ENCODE assay signal across 17 cellular contexts in the genomic region with DNA sequence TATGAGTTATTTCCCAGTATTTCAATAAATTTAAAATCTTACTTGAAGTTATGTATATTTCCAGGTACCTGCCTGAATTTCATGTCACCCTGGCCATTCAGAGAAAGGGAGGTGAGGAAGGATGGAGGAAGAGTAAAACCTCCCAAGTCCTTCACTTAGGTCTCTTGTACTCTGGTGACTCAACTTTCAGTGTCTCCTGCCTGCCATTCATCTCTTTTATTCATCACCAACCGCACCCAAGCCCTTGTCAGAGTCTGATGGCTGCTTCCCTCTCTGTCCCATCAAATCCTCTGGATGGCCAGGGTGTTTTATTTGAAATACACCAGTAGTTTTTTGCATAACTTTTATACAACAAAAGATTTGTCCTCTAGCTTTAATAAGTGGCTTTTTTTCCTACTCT. TPM values are rescaled to one million over a fixed set of nuclear protein-coding genes. Genes with fewer than 3 reads are reported as not detected.
A peak's percentile ranks its signal among the peaks of the same experiment; 100 is the strongest.
DNase-seq lines count a peak whose midpoint lies in the region; ATAC-seq lines count a peak whose summit lies in the region.
"Had no signal": no experiment of that assay in that cellular context is flagged by ENCODE, and none has a peak within 500 bp of the region (broad histone marks: within the 10 kb centered on the region; RNA-seq: fewer than 3 reads in every experiment).

No MANE protein-coding gene starts in this region.

- no peak overlapping the region for H4K8ac ChIP-seq in trophoblast cell (ENCODE audit: low read depth, low read length)

- H3K4me2 ChIP-seq in skeletal muscle satellite cell (ENCODE audit: low read length) (no peak overlapping the region), trophoblast cell (ENCODE audit: low read length) (no peak overlapping the region)
- H3K4me2 ChIP-seq: BLaER1 had no signal

- no peaks in the 10 kb centered on the region for H3K79me1 ChIP-seq in trophoblast cell (ENCODE audit: low read length)

- no peaks in the 10 kb centered on the region for H3K36me3 Mint-ChIP-seq in activated T-cell treated with anti-CD3 and anti-CD28 coated beads, Interleukin-2, amount 50 U/mL, for 72 hours (ENCODE audit: insufficient read depth in 2 of 2)
- no peaks in the 10 kb centered on the region for H3K36me3 Mint-ChIP-seq in activated T-cell treated with anti-CD3 and anti-CD28 coated beads, Interleukin-2, amount 50 U/mL, for 4 hours (ENCODE audit: insufficient read depth)
- H3K36me3 Mint-ChIP-seq in T-helper 17 cell (ENCODE audit: low read depth) = no peaks in the 10 kb centered on the region

- H3K79me2 ChIP-seq in trophoblast cell (ENCODE audit: control insufficient read depth, insufficient read depth, low read length, poor library complexity) = no peaks in the 10 kb centered on the region

- H2BK120ac ChIP-seq in trophoblast cell (ENCODE audit: insufficient read depth, low read length, poor library complexity) = no peak overlapping the region

- no peaks in the 10 kb centered on the region for H3K9me3 Mint-ChIP-seq in activated T-cell treated with anti-CD3 and anti-CD28 coated beads, Interleukin-2, amount 50 U/mL, for 72 hours
- no peaks in the 10 kb centered on the region for H3K9me3 Mint-ChIP-seq in activated T-cell treated with anti-CD3 and anti-CD28 coated beads, Interleukin-2, amount 50 U/mL, for 4 hours

- no peaks in the 10 kb centered on the region for H3K4me1 Mint-ChIP-seq in activated T-cell treated with anti-CD3 and anti-CD28 coated beads, Interleukin-2, amount 50 U/mL, for 72 hours (ENCODE audit: low read depth)
- H3K4me1 Mint-ChIP-seq in activated T-cell treated with anti-CD3 and anti-CD28 coated beads, Interleukin-2, amount 50 U/mL, for 4 hours (ENCODE audit: low read depth) = peaks cover 7% of the 10 kb centered on the region
- no peaks in the 10 kb centered on the region for H3K4me1 Mint-ChIP-seq in T-helper 17 cell

- no peak overlapping the region for H3K23ac ChIP-seq in trophoblast cell (ENCODE audit: low read length)

- peak overlapping the region; percentile 10 for H3K9ac ChIP-seq in skeletal muscle satellite cell (ENCODE audit: low read depth, low read length)
- no peak overlapping the region for H3K9ac ChIP-seq in trophoblast cell (ENCODE audit: low read length)
- H3K9ac ChIP-seq: BLaER1 had no signal

- no peak for DNase-seq in activated T-cell treated with anti-CD3 and anti-CD28 coated beads, Interleukin-2, amount 50 U/mL, for 72 hours
- DNase-seq in activated T-cell treated with anti-CD3 and anti-CD28 coated beads, Interleukin-2, amount 50 U/mL, for 4 hours = no peak
- DNase-seq in T-helper 17 cell (no peak), epithelial cell of prostate (ENCODE audit: low read depth, low spot score) (peak; percentile 29), nucleus accumbens (lab: John Stamatoyannopoulos, UW) (no peak), activated gamma-delta T cell (lab: John Stamatoyannopoulos, UW) (no peak), trophoblast cell (no peak)
- DNase-seq: CD8-positive, alpha-beta memory T cell; Kasumi-1; NCI-H1436; NCI-H2029 treated with DMSO at 0.1 percent for 48 hours; NCI-H510A treated with DMSO at 0.1 percent for 48 hours; OCI-M1; Right ventricle myocardium superior had no signal

- H2AFZ ChIP-seq in trophoblast cell (ENCODE audit: insufficient read depth, low read length, poor library complexity) = no peak overlapping the region

- peak overlapping the region; percentile 78 for H3K27ac ChIP-seq in epithelial cell of prostate
- H3K27ac ChIP-seq in trophoblast cell (ENCODE audit: low read depth, low read length) = no peak overlapping the region
- H3K27ac ChIP-seq: 22Rv1, BLaER1 had no signal

- peak overlapping the region; percentile 57 for H3K27ac Mint-ChIP-seq in activated T-cell treated with anti-CD3 and anti-CD28 coated beads, Interleukin-2, amount 50 U/mL, for 72 hours
- peak overlapping the region; percentile 17 for H3K27ac Mint-ChIP-seq in T-helper 17 cell

- no peak overlapping the region for H2BK12ac ChIP-seq in trophoblast cell (ENCODE audit: low read length)

- no peak overlapping the region for H3K4me3 Mint-ChIP-seq in activated T-cell treated with anti-CD3 and anti-CD28 coated beads, Interleukin-2, amount 50 U/mL, for 72 hours
- H3K4me3 Mint-ChIP-seq in activated T-cell treated with anti-CD3 and anti-CD28 coated beads, Interleukin-2, amount 50 U/mL, for 4 hours = no peak overlapping the region
- no peak overlapping the region for H3K4me3 Mint-ChIP-seq in T-helper 17 cell
- H3K4me3 Mint-ChIP-seq: CD8-positive, alpha-beta memory T cell had no signal

- no peak for ATAC-seq in activated T-cell treated with anti-CD3 and anti-CD28 coated beads, Interleukin-2, amount 50 U/mL, for 72 hours (replicated peaks in 1 of 2)
- ATAC-seq in activated T-cell treated with anti-CD3 and anti-CD28 coated beads, Interleukin-2, amount 50 U/mL, for 4 hours = no peak
- ATAC-seq in T-helper 17 cell = no peak

- no peak overlapping the region for H4K12ac ChIP-seq in trophoblast cell (ENCODE audit: low read depth, low read length)

- H2AK5ac ChIP-seq in trophoblast cell (ENCODE audit: low read length) = no peak overlapping the region

- no CpG with 5 or more reads among the region's 1 CpG for WGBS in trophoblast cell (ENCODE audit: extremely low coverage, insufficient coverage, insufficient read length)

- H3K36me3 ChIP-seq in skeletal muscle satellite cell (ENCODE audit: insufficient read depth, low read length) (no peaks in the 10 kb centered on the region), trophoblast cell (ENCODE audit: control insufficient read depth in 1 of 2, insufficient read depth in 2 of 2, low read length in 2 of 2) (no peaks in the 10 kb centered on the region)
- H3K36me3 ChIP-seq: BLaER1 had no signal

- no peaks in the 10 kb centered on the region for H3K27me3 Mint-ChIP-seq in activated T-cell treated with anti-CD3 and anti-CD28 coated beads, Interleukin-2, amount 50 U/mL, for 72 hours (ENCODE audit: low read depth)
- no peaks in the 10 kb centered on the region for H3K27me3 Mint-ChIP-seq in activated T-cell treated with anti-CD3 and anti-CD28 coated beads, Interleukin-2, amount 50 U/mL, for 4 hours (ENCODE audit: low read depth)
- H3K27me3 Mint-ChIP-seq in T-helper 17 cell = no peaks in the 10 kb centered on the region

- no peak overlapping the region for H2BK5ac ChIP-seq in trophoblast cell (ENCODE audit: low read depth, low read length, poor library complexity)

- H3K27me3 ChIP-seq in skeletal muscle satellite cell (ENCODE audit: control insufficient read depth, insufficient read depth, low read length) = no peaks in the 10 kb centered on the region
- no peaks in the 10 kb centered on the region for H3K27me3 ChIP-seq in trophoblast cell (ENCODE audit: insufficient read depth, low read length)
- H3K27me3 ChIP-seq: BLaER1 had no signal

- H3K4me1 ChIP-seq in skeletal muscle satellite cell (ENCODE audit: control insufficient read depth, insufficient read depth, low read length) = peaks cover 44% of the 10 kb centered on the region
- no peaks in the 10 kb centered on the region for H3K4me1 ChIP-seq in trophoblast cell (ENCODE audit: control insufficient read depth in 1 of 2, insufficient read depth in 2 of 2, low read length in 2 of 2)
- H3K4me1 ChIP-seq: BLaER1 had no signal

- H3K4ac ChIP-seq in trophoblast cell (ENCODE audit: low read depth, low read length) = no peak overlapping the region

- H3K9me3 ChIP-seq in T-helper 17 cell (ENCODE audit: control insufficient read depth, low read length, poor library complexity, severe bottlenecking) (no peaks in the 10 kb centered on the region), skeletal muscle satellite cell (replicated peaks; ENCODE audit: low read length) (no peaks in the 10 kb centered on the region), trophoblast cell (ENCODE audit: insufficient read depth, low read depth, low read length) (no peaks in the 10 kb centered on the region)
- H3K9me3 ChIP-seq: BLaER1 had no signal

- no peak overlapping the region for H3K14ac ChIP-seq in trophoblast cell (ENCODE audit: low read length)

- H3K4me3 ChIP-seq in skeletal muscle satellite cell (ENCODE audit: low read length) (no peak overlapping the region), trophoblast cell (ENCODE audit: low read depth, low read length) (no peak overlapping the region)
- H3K4me3 ChIP-seq: BLaER1 had no signal

- no peak overlapping the region for H4K91ac ChIP-seq in trophoblast cell (ENCODE audit: low read depth, low read length)

- H3K18ac ChIP-seq in trophoblast cell (ENCODE audit: low read length) = no peak overlapping the region

RNA-seq across cellular contexts. Expression of a gene that starts 17.8 kb away (rescaled TPM):
- not detected for total RNA-seq in activated T-cell treated with anti-CD3 and anti-CD28 coated beads, Interleukin-2, amount 50 U/mL, for 72 hours
- total RNA-seq in activated T-cell treated with anti-CD3 and anti-CD28 coated beads, Interleukin-2, amount 50 U/mL, for 4 hours = not detected
- total RNA-seq in T-helper 17 cell = not detected
- under 0.01 TPM in 1 of 2 replicates, not detected in the other for total RNA-seq in skeletal muscle satellite cell (2012; rRNA removed)
- 2.1 and 2.7 TPM in 2 replicates for polyA plus RNA-seq in trophoblast cell (2013)
- total RNA-seq: Right ventricle myocardium superior had no signal
- polyA plus RNA-seq: CD8-positive, alpha-beta memory T cell had no signal
